14 cellular contexts compared by ENCODE assay signal in genomic region chr7:22138106-22138505, GRCh38.
"Had no signal": no experiment of that assay in that cellular context is flagged by ENCODE, and none has a peak within 500 bp of the region (broad histone marks: within the 10 kb centered on the region; RNA-seq: fewer than 3 reads in every experiment).

No MANE protein-coding gene starts in this region.

- H3K4me3 Mint-ChIP-seq: natural killer cell; T-helper 2 cell treated with Interferon-gamma antibody and Interleukin-4, amounts not matched to agents 5 μg/mL and 100 μg/mL, for 36 hours had no signal

- H3K27me3 ChIP-seq: colonic mucosa, SJSA1, tibial nerve had no signal

- DNase-seq: activated CD4-positive, alpha-beta T cell treated with anti-CD3 and anti-CD28 coated beads, Interleukin-2, amount 50 U/mL, for 48 hours; activated CD4-positive, CD25-positive, alpha-beta regulatory T cell treated with anti-CD3 and anti-CD28 coated beads, Interleukin-2, amount 50 U/mL, for 72 hours; colonic mucosa; effector memory CD4-positive, alpha-beta T cell; hippocampal formation; kidney glomerular epithelial cell; natural killer cell; stimulated activated CD4-positive, alpha-beta T cell treated with anti-CD3 and anti-CD28 coated beads, Interleukin-15, amount 100 ng/mL, for 24 hours; stimulated activated CD4-positive, alpha-beta T cell treated with anti-CD3 and anti-CD28 coated beads, Interleukin-4, amount 100 ng/mL, for 4 hours; SW 1271 had no signal

- H3K27ac Mint-ChIP-seq: natural killer cell; T-helper 2 cell treated with Interferon-gamma antibody and Interleukin-4, amounts not matched to agents 5 μg/mL and 100 μg/mL, for 36 hours had no signal

- H3K9me3 Mint-ChIP-seq: natural killer cell; T-helper 2 cell treated with Interferon-gamma antibody and Interleukin-4, amounts not matched to agents 5 μg/mL and 100 μg/mL, for 36 hours had no signal

- H3K4me1 Mint-ChIP-seq: natural killer cell had no signal

- H3K4me1 ChIP-seq: colonic mucosa, SJSA1 had no signal

- H3K27ac ChIP-seq: colonic mucosa, SJSA1 had no signal

- H3K36me3 Mint-ChIP-seq: natural killer cell had no signal

- H3K4me3 ChIP-seq: colonic mucosa, lung, SJSA1, tibial nerve had no signal

- H3K36me3 ChIP-seq: colonic mucosa, SJSA1 had no signal

- H3K9me3 ChIP-seq: colonic mucosa, SJSA1, tibial nerve had no signal

- ATAC-seq: natural killer cell had no signal
